Comparison of ENCODE assay signal across 11 cellular contexts in the genomic region with DNA sequence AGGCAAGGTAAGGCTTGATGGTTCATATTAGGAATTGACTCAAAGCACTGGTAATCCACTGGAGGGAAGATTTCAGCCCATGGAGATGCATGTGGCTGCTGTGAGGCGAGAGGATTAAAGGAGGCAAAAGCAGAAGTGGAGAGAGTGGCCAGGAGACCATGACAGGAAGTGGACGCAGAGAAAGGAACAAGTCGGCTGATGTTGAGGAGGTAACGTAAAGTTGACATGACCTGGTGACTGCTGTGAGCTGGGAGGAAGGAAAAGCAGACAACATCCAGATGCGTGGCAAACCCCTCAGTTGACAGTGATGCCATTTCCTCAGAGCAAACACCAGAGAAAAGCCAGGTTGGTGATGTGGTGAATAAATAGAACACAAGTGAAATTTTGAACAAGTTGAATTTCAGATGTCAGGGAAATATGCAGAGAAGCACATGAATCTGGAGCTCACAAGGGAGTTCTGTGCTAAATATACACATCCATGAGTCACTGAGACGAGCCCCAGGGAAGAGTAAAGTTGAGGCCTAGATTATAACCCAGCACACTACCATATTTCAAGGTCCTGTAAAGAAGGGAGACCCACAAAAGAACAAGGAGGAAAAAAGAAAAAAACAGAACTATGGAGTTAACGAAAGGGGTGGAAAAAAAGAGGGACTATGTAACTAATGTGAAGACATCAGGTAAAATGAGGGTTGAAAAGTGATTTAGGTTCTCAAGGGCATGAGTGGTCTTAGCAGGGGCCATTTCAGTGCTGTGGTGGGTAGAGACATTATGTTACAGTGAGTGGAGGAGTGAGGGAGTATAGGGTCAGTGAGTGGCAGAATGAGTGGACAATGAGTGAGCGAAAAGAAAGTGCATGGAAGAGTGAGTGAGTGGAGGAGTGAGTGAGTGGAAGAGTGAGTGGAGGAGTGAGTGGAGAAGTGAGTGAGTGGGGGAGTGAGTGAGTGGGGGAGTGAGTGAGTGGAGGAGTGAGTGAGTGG.
A peak's percentile ranks its signal among the peaks of the same experiment; 100 is the strongest.
DNase-seq lines count a peak whose midpoint lies in the region; ATAC-seq and TF ChIP-seq lines count a peak whose summit lies in the region.
"Had no signal": no experiment of that assay in that cellular context is flagged by ENCODE, and none has a peak within 500 bp of the region (broad histone marks: within the 10 kb centered on the region; RNA-seq: fewer than 3 reads in every experiment).

No MANE protein-coding gene starts in this region.

- dilution Hi-C loops in IMR-90 (cut with HindIII; ENCODE audit: low sequenced_read_pairs, unreplicated experiment) = no loop called here

- no peak for TF ChIP-seq CTCF in CD8-positive, alpha-beta T cell (IDR thresholded peaks at IDR 0.05)
- no peak for TF ChIP-seq CTCF in IMR-90 (conservative IDR thresholded peaks at IDR 0.05; ENCODE audit: low read depth, low read length)
- no peak for TF ChIP-seq CTCF in endodermal cell (conservative IDR thresholded peaks at IDR 0.05)
- no peak for TF ChIP-seq CTCF in BE2C (IDR thresholded peaks at IDR 0.05; ENCODE audit: low read depth, low read length)

- no peaks in the 10 kb centered on the region for H3K27me3 ChIP-seq in CD8-positive, alpha-beta T cell (ENCODE audit: insufficient read depth, low read length)
- H3K27me3 ChIP-seq in IMR-90 (ENCODE audit: control insufficient read depth, insufficient read depth, low read length) = no peaks in the 10 kb centered on the region
- no peaks in the 10 kb centered on the region for H3K27me3 ChIP-seq in endodermal cell (ENCODE audit: control insufficient read depth, insufficient read depth, low read length, poor library complexity, severe bottlenecking)
- H3K27me3 ChIP-seq in BE2C = no peaks in the 10 kb centered on the region

- no peak overlapping the region for H3K23ac ChIP-seq in IMR-90 (ENCODE audit: low read depth, low read length)

- no peak overlapping the region for H3K18ac ChIP-seq in IMR-90 (ENCODE audit: low read depth, low read length)

- H4K5ac ChIP-seq in IMR-90 (ENCODE audit: low read depth, low read length) = no peak overlapping the region

- no peak overlapping the region for H3K14ac ChIP-seq in IMR-90 (replicated peaks; ENCODE audit: low read depth, low read length)

- no peak overlapping the region for H4K8ac ChIP-seq in IMR-90 (ENCODE audit: low read depth in 2 of 2, low read length in 2 of 2)

- no peak overlapping the region for H3K4me3 ChIP-seq in CD8-positive, alpha-beta T cell (ENCODE audit: low read depth, low read length)
- H3K4me3 ChIP-seq in IMR-90 (ENCODE audit: insufficient read depth, low read depth, low read length) = no peak overlapping the region
- H3K4me3 ChIP-seq in endodermal cell (ENCODE audit: low read length) = no peak overlapping the region
- H3K4me3 ChIP-seq in BE2C (ENCODE audit: low read depth, low read length) = no peak overlapping the region

- H3K27ac Mint-ChIP-seq in CD8-positive, alpha-beta T cell = no peak overlapping the region
- no peak overlapping the region for H3K27ac Mint-ChIP-seq in endodermal cell
- no peak overlapping the region for H3K27ac Mint-ChIP-seq in activated naive CD4-positive, alpha-beta T cell treated with anti-CD3 and anti-CD28 coated beads, Interleukin-2, amount 10 ng/mL, durations not matched to agents 7 days and 5 days
- H3K27ac Mint-ChIP-seq: dendritic cell treated with granulocyte-macrophage colony-stimulating factor and Interleukin-4, amounts not matched to agents 40 ng/mL and 50 ng/mL, for 4 days had no signal

- H3K4me1 Mint-ChIP-seq in CD8-positive, alpha-beta T cell (ENCODE audit: low read depth) = peaks cover 34% of the 10 kb centered on the region
- peaks cover 14% of the 10 kb centered on the region for H3K4me1 Mint-ChIP-seq in endodermal cell
- H3K4me1 Mint-ChIP-seq in activated naive CD4-positive, alpha-beta T cell treated with anti-CD3 and anti-CD28 coated beads, Interleukin-2, amount 10 ng/mL, durations not matched to agents 7 days and 5 days = peaks cover 37% of the 10 kb centered on the region

- no peak overlapping the region for H3K4ac ChIP-seq in IMR-90 (ENCODE audit: low read depth, low read length)

- no peak for TF ChIP-seq RAD21 in IMR-90 (IDR thresholded peaks at IDR 0.05; ENCODE audit: low read length)

- BruUV-seq in IMR-90 (replicated peaks; lab: Mats Ljungman, UMichigan) = no TSS peak

- intact Hi-C loops in CD8-positive, alpha-beta T cell (cut with DNase I, micrococcal nuclease) = no loop called here
- intact Hi-C loops in IMR-90 (cut with micrococcal nuclease) = no loop called here

- no peak for TF ChIP-seq POLR2A in IMR-90 (IDR thresholded peaks at IDR 0.05; ENCODE audit: low read depth, low read length)

- no peak overlapping the region for H3K56ac ChIP-seq in IMR-90 (ENCODE audit: extremely low read depth, insufficient read depth, low read length)

- peak; percentile 15 for ATAC-seq in CD8-positive, alpha-beta T cell
- ATAC-seq in GM21447 (IDR thresholded peaks at IDR 0.05; ENCODE audit: unreplicated experiment) = peak; percentile 61
- ATAC-seq in IMR-90 (ENCODE audit: low read depth) = no peak

- H3K9me3 Mint-ChIP-seq in CD8-positive, alpha-beta T cell = no peaks in the 10 kb centered on the region
- H3K9me3 Mint-ChIP-seq in endodermal cell = no peaks in the 10 kb centered on the region
- H3K9me3 Mint-ChIP-seq in activated naive CD4-positive, alpha-beta T cell treated with anti-CD3 and anti-CD28 coated beads, Interleukin-2, amount 10 ng/mL, durations not matched to agents 7 days and 5 days = no peaks in the 10 kb centered on the region
- H3K9me3 Mint-ChIP-seq: dendritic cell treated with granulocyte-macrophage colony-stimulating factor and Interleukin-4, amounts not matched to agents 40 ng/mL and 50 ng/mL, for 4 days had no signal

- no peak overlapping the region for H2AK5ac ChIP-seq in IMR-90 (ENCODE audit: low read depth, low read length)

- no peak overlapping the region for H3K9ac ChIP-seq in IMR-90 (ENCODE audit: low read depth, low read length)
- H3K9ac ChIP-seq in endodermal cell (ENCODE audit: extremely low read depth, low read length, poor library complexity, severe bottlenecking) = no peak overlapping the region

- CTCF ChIA-PET in CD8-positive, alpha-beta T cell (lab: Charles Lee) = interaction anchor here (1.2 kb wide), 1 partner anchor 14 kb away, joined by 4 read pairs; no protein-coding TSS in a partner anchor
- CTCF ChIA-PET in IMR-90 (lab: Yijun Ruan, JAX) = no interaction called here
- CTCF ChIA-PET in activated naive CD4-positive, alpha-beta T cell treated with anti-CD3 and anti-CD28 coated beads, Interleukin-2, amount 10 ng/mL, durations not matched to agents 7 days and 5 days (lab: Charles Lee) = interaction anchor here (3.7 kb wide), 1 partner anchor 14 kb away, joined by 16 read pairs; no protein-coding TSS in a partner anchor

- peak overlapping the region; percentile 55 for H2AK9ac ChIP-seq in IMR-90 (replicated peaks; ENCODE audit: low read depth, low read length, poor library complexity)

- no peaks in the 10 kb centered on the region for H3K27me3 Mint-ChIP-seq in CD8-positive, alpha-beta T cell (ENCODE audit: low read depth)
- H3K27me3 Mint-ChIP-seq in endodermal cell (ENCODE audit: insufficient read depth) = peaks cover 2% of the 10 kb centered on the region
- H3K27me3 Mint-ChIP-seq in activated naive CD4-positive, alpha-beta T cell treated with anti-CD3 and anti-CD28 coated beads, Interleukin-2, amount 10 ng/mL, durations not matched to agents 7 days and 5 days = peaks cover 2% of the 10 kb centered on the region
- H3K27me3 Mint-ChIP-seq: dendritic cell treated with granulocyte-macrophage colony-stimulating factor and Interleukin-4, amounts not matched to agents 40 ng/mL and 50 ng/mL, for 4 days had no signal

- no peak overlapping the region for H3K27ac ChIP-seq in CD8-positive, alpha-beta T cell (ENCODE audit: low read depth, low read length)
- no peak overlapping the region for H3K27ac ChIP-seq in IMR-90 (ENCODE audit: insufficient read depth, low read length)
- H3K27ac ChIP-seq in endodermal cell (ENCODE audit: low read depth, low read length) = no peak overlapping the region
- H3K27ac ChIP-seq: C4-2B had no signal

- no peak for DNase-seq in CD8-positive, alpha-beta T cell
- DNase-seq in IMR-90 (no peak), endodermal cell (peak; percentile 27), NCI-H187 treated with DMSO at 0.1 percent for 48 hours (lab: John Stamatoyannopoulos, UW) (no peak), BE2C (no peak), NCI-H1436 (lab: John Stamatoyannopoulos, UW) (no peak)
- DNase-seq in activated naive CD4-positive, alpha-beta T cell treated with anti-CD3 and anti-CD28 coated beads, Interleukin-2, amount 10 ng/mL, durations not matched to agents 7 days and 5 days = no peak
- DNase-seq: activated CD8-positive, alpha-beta memory T cell treated with anti-CD3 and anti-CD28 coated beads for 24 hours had no signal

- no peak overlapping the region for H3K4me3 Mint-ChIP-seq in CD8-positive, alpha-beta T cell
- H3K4me3 Mint-ChIP-seq in endodermal cell = no peak overlapping the region
- H3K4me3 Mint-ChIP-seq in activated naive CD4-positive, alpha-beta T cell treated with anti-CD3 and anti-CD28 coated beads, Interleukin-2, amount 10 ng/mL, durations not matched to agents 7 days and 5 days = no peak overlapping the region
- H3K4me3 Mint-ChIP-seq: dendritic cell treated with granulocyte-macrophage colony-stimulating factor and Interleukin-4, amounts not matched to agents 40 ng/mL and 50 ng/mL, for 4 days had no signal

- no peak overlapping the region for H2BK120ac ChIP-seq in IMR-90 (ENCODE audit: low read depth, low read length)

- no peaks in the 10 kb centered on the region for H3K9me1 ChIP-seq in IMR-90 (ENCODE audit: insufficient read depth, low read length)

- H2BK20ac ChIP-seq in IMR-90 (ENCODE audit: low read depth, low read length) = no peak overlapping the region

- H3K36me3 Mint-ChIP-seq in CD8-positive, alpha-beta T cell = no peaks in the 10 kb centered on the region
- H3K36me3 Mint-ChIP-seq in endodermal cell (ENCODE audit: low read depth) = no peaks in the 10 kb centered on the region
- no peaks in the 10 kb centered on the region for H3K36me3 Mint-ChIP-seq in activated naive CD4-positive, alpha-beta T cell treated with anti-CD3 and anti-CD28 coated beads, Interleukin-2, amount 10 ng/mL, durations not matched to agents 7 days and 5 days

- H2BK15ac ChIP-seq in IMR-90 (ENCODE audit: low read depth, low read length) = no peak overlapping the region

- H2BK5ac ChIP-seq in IMR-90 (ENCODE audit: low read depth, low read length, poor library complexity, severe bottlenecking) = no peak overlapping the region

- H3K36me3 ChIP-seq in CD8-positive, alpha-beta T cell (ENCODE audit: insufficient read depth, low read length) = no peaks in the 10 kb centered on the region
- H3K36me3 ChIP-seq in IMR-90 (ENCODE audit: control insufficient read depth, insufficient read depth, low read length) (no peaks in the 10 kb centered on the region), endodermal cell (ENCODE audit: control insufficient read depth, insufficient read depth, low read length) (no peaks in the 10 kb centered on the region), BE2C (no peaks in the 10 kb centered on the region)

- H3K4me1 ChIP-seq in CD8-positive, alpha-beta T cell (ENCODE audit: insufficient read depth, low read length) = peaks cover 51% of the 10 kb centered on the region
- H3K4me1 ChIP-seq in IMR-90 (ENCODE audit: control insufficient read depth, insufficient read depth, low read length) (no peaks in the 10 kb centered on the region), endodermal cell (ENCODE audit: control insufficient read depth, insufficient read depth, low read length) (peaks cover 3% of the 10 kb centered on the region), BE2C (no peaks in the 10 kb centered on the region)

- 35% methylated on average over 5 of the region's 8 CpGs; no CpG with 5 or more reads in 1 of the 2 experiments for WGBS in IMR-90 (ENCODE audit: extremely low coverage in 2 of 2, insufficient read length in 1 of 2), 2 experiments
- WGBS in endodermal cell (ENCODE audit: insufficient coverage in 1 of 2, insufficient read length in 1 of 2), 2 experiments = 90 to 95% methylated on average over 3 to 8 of the region's 8 CpGs

- in situ Hi-C loops in IMR-90 (cut with MboI; ENCODE audit: low sequenced_read_pairs) = no loop called here

- H2AFZ ChIP-seq in IMR-90 (replicated peaks; ENCODE audit: low read length, poor library complexity) = no peak overlapping the region

- H4K91ac ChIP-seq in IMR-90 (ENCODE audit: insufficient read depth, low read depth, low read length) = no peak overlapping the region

- POLR2A ChIA-PET in CD8-positive, alpha-beta T cell (lab: Charles Lee) = no interaction called here
- POLR2A ChIA-PET in IMR-90 (lab: Charles Lee; ENCODE audit: unreplicated experiment) = no interaction called here

- no peaks in the 10 kb centered on the region for H4K20me1 ChIP-seq in IMR-90 (ENCODE audit: insufficient read depth, low read length)

- H3K9me3 ChIP-seq in CD8-positive, alpha-beta T cell (ENCODE audit: low read length) = no peaks in the 10 kb centered on the region
- H3K9me3 ChIP-seq in IMR-90 (ENCODE audit: control insufficient read depth, insufficient read depth, low read length) (no peaks in the 10 kb centered on the region; the same call in 1 of the 2 replicates), endodermal cell (ENCODE audit: control insufficient read depth, low read length) (no peaks in the 10 kb centered on the region), BE2C (no peaks in the 10 kb centered on the region)

- no peak overlapping the region for H3K4me2 ChIP-seq in IMR-90 (ENCODE audit: low read depth, low read length)

- H3K79me1 ChIP-seq in IMR-90 (ENCODE audit: low read depth in 1 of 2, low read length in 2 of 2) = no peaks in the 10 kb centered on the region
